In the genomic region with DNA sequence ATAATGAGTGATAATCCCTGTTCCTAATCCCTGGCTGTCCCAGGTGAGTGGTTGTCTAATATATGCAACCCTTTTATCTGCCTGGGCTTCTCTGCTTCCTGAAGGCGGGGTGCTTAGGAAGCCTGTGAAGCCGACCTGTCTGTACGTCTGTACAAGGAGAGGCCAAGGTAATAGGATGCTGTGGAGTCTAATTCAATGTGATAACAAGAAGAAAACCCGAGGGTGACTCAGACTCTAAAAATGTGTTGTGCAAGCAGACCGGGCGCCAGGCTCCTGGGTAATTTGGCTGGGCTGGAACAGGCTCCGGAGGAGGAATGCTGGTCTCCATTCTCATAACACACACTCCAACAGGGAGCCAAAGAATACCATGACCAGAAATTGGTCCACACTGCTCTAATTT, we compare ENCODE assay signal across 11 cellular contexts. TPM values are rescaled to one million over a fixed set of nuclear protein-coding genes. Genes with fewer than 3 reads are reported as not detected.
DNase-seq lines count a peak whose midpoint lies in the region; ATAC-seq, FAIRE-seq and TF ChIP-seq lines count a peak whose summit lies in the region.
"Had no signal": no experiment of that assay in that cellular context is flagged by ENCODE, and none has a peak within 500 bp of the region (broad histone marks: within the 10 kb centered on the region; RNA-seq: fewer than 3 reads in every experiment).

No MANE protein-coding gene starts in this region.

- TF ChIP-seq RAD21 in K562 (CRISPR knock-in tag; conservative IDR thresholded peaks at IDR 0.05 in 1 of 2, IDR thresholded peaks at IDR 0.05 in 1 of 2), result no peak

- H3K9me3 ChIP-seq in K562 (replicated peaks; ENCODE audit: control insufficient read depth, insufficient read depth, low read depth, low read length), result no peaks in the 10 kb centered on the region
- H3K9me3 ChIP-seq: heart right ventricle had no signal

- 6% methylated on average over 7 of the region's 7 CpGs for WGBS in K562 (ENCODE audit: insufficient coverage, low coverage, missing lambda C conversion rate)

- TF ChIP-seq EP300 in K562 (IDR thresholded peaks at IDR 0.05; ENCODE audit: low read length), result peak; percentile 45; the same call in 1 of the 2 replicates

- BruUV-seq in K562 (replicated peaks; lab: Mats Ljungman, UMichigan), result no TSS peak

- intact Hi-C loops in K562 (cut with micrococcal nuclease), result no loop called here

- ATAC-seq in K562 (peak; percentile 57), left lobe of liver (peak; percentile 50), HG03045 (IDR thresholded peaks at IDR 0.05; ENCODE audit: unreplicated experiment) (no peak), GM18870 (IDR thresholded peaks at IDR 0.05; ENCODE audit: unreplicated experiment) (no peak)

- no peaks in the 10 kb centered on the region for H3K36me3 ChIP-seq in K562 (ENCODE audit: control insufficient read depth, insufficient read depth, low read length)
- H3K36me3 ChIP-seq: heart right ventricle had no signal

- H4K20me1 ChIP-seq in K562 (replicated peaks; ENCODE audit: control insufficient read depth, insufficient read depth, low read length), result no peaks in the 10 kb centered on the region

- in situ Hi-C loops in K562 (cut with MboI), result no loop called here

- peak; percentile 57 for FAIRE-seq in K562 (lab: Jason Lieb, UNC)

- POLR2A ChIA-PET in K562 (lab: Yijun Ruan, JAX), result interaction anchor here (0.8 kb wide), 1 partner anchor 21 kb away, joined by 3 read pairs; no protein-coding TSS in a partner anchor

- DNase-seq in DMS 273 (lab: John Stamatoyannopoulos, UW; ENCODE audit: unreplicated experiment) (peak; percentile 43), DMS 273 treated with DMSO at 0.1 percent for 48 hours (lab: John Stamatoyannopoulos, UW) (no peak), K562 (ENCODE audit: extremely low read depth in 1 of 4, low spot score in 3 of 4) (peak; percentile 37 to 81 (median 58)), left lobe of liver (ENCODE audit: low spot score) (peak; percentile 58), ureter (ENCODE audit: low spot score) (peak; percentile 53), RPMI8226 (no peak)
- DNase-seq: NCI-H2081 treated with DMSO at 0.1 percent for 48 hours had no signal

- peak overlapping the region; percentile 27; the same call in 1 of the 3 replicates for H3K27ac ChIP-seq in K562 (ENCODE audit: extremely low read depth, low read depth, low read length)
- H3K27ac ChIP-seq: 22Rv1, heart right ventricle had no signal

- CTCF ChIA-PET in K562 (lab: Yijun Ruan, JAX; ENCODE audit: low intra/inter-chr PET ratio), result no interaction called here

- 0 out of 4 replicates have a peak overlapping the region, but pooled peaks of 1 of the 2 experiments have one; percentile 21 for H3K9ac ChIP-seq in K562 (ENCODE audit: insufficient read depth in 1 of 2, low read depth in 2 of 2, low read length in 2 of 2)

- H3K9me1 ChIP-seq in K562 (ENCODE audit: control insufficient read depth, insufficient read depth, low read length), result no peaks in the 10 kb centered on the region

- H3K4me2 ChIP-seq in K562 (ENCODE audit: insufficient read depth, low read length), result peak overlapping the region; percentile 68

- H3K79me2 ChIP-seq in K562 (ENCODE audit: control insufficient read depth, insufficient read depth, low read length), result no peaks in the 10 kb centered on the region

- TF ChIP-seq POLR2A in K562 (conservative IDR thresholded peaks at IDR 0.05), result no peak

- TF ChIP-seq CTCF in K562 (IDR thresholded peaks at IDR 0.05 in 2 of 3, conservative IDR thresholded peaks at IDR 0.05 in 1 of 3; ENCODE audit: insufficient read depth in 2 of 3, low read depth in 1 of 3, low read length in 3 of 3), result no peak

- no peak overlapping the region for H3K4me3 ChIP-seq in K562
- H3K4me3 ChIP-seq: heart right ventricle had no signal

- H3K4me1 ChIP-seq in K562 (replicated peaks in 1 of 2; ENCODE audit: control insufficient read depth in 2 of 2, insufficient read depth in 2 of 2, low read length in 2 of 2), result peaks cover 16 to 51% of the 10 kb centered on the region in 2 experiments; a peak in 3 of 5 replicates

- H3K27me3 ChIP-seq in K562 (ENCODE audit: control insufficient read depth in 2 of 2, insufficient read depth in 2 of 2, low read length in 2 of 2), result no peaks in the 10 kb centered on the region
- H3K27me3 ChIP-seq: heart right ventricle had no signal

- peak overlapping the region; percentile 70 for H2AFZ ChIP-seq in K562 (ENCODE audit: low read depth, low read length)

TF ChIP-seq in K562, 482 proteins besides CTCF, POLR2A, EP300 and RAD21 (continues in another document):
- TF ChIP-seq GTF2E2 (tag; IDR thresholded peaks at IDR 0.05) (no peak), TEAD1 (CRISPR knock-in tag; IDR thresholded peaks at IDR 0.05) (peak; percentile 43 to 59; a peak in 2 of 4 replicates), EZH2 (IDR thresholded peaks at IDR 0.05; ENCODE audit: borderline replicate concordance, low read depth, low read length) (no peak), KLF1 (tag; IDR thresholded peaks at IDR 0.05) (no peak), OTX1 (CRISPR knock-in tag; IDR thresholded peaks at IDR 0.05) (no peak), JUND (IDR thresholded peaks at IDR 0.05; ENCODE audit: borderline replicate concordance, low read depth, low read length) (peak; percentile 97), JUND (tag; IDR thresholded peaks at IDR 0.05; ENCODE audit: borderline replicate concordance, low read depth, low read length) (peak; percentile 94; the same call in 2 of the 3 replicates)
- TF ChIP-seq, protein P1, sequence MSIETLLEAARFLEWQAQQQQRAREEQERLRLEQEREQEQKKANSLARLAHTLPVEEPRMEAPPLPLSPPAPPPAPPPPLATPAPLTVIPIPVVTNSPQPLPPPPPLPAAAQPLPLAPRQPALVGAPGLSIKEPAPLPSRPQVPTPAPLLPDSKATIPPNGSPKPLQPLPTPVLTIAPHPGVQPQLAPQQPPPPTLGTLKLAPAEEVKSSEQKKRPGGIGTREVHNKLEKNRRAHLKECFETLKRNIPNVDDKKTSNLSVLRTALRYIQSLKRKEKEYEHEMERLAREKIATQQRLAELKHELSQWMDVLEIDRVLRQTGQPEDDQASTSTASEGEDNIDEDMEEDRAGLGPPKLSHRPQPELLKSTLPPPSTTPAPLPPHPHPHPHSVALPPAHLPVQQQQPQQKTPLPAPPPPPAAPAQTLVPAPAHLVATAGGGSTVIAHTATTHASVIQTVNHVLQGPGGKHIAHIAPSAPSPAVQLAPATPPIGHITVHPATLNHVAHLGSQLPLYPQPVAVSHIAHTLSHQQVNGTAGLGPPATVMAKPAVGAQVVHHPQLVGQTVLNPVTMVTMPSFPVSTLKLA (conservative IDR thresholded peaks at IDR 0.05), result no peak
- TF ChIP-seq, protein P2, sequence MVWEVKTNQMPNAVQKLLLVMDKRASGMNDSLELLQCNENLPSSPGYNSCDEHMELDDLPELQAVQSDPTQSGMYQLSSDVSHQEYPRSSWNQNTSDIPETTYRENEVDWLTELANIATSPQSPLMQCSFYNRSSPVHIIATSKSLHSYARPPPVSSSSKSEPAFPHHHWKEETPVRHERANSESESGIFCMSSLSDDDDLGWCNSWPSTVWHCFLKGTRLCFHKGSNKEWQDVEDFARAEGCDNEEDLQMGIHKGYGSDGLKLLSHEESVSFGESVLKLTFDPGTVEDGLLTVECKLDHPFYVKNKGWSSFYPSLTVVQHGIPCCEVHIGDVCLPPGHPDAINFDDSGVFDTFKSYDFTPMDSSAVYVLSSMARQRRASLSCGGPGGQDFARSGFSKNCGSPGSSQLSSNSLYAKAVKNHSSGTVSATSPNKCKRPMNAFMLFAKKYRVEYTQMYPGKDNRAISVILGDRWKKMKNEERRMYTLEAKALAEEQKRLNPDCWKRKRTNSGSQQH (CRISPR knock-in tag; IDR thresholded peaks at IDR 0.05), result no peak

RNA-seq across cellular contexts. Expression of gene THNSL1, which starts 43.6 kb away (rescaled TPM):
- 1.1 and 3.9 TPM in 2 replicates for total RNA-seq in K562 (2011; cell fraction: chromatin; rRNA removed; ENCODE audit: low replicate concordance)
- 0.33 and 0.92 TPM in 2 replicates for total RNA-seq in K562 (2011; cell fraction: nucleolus; rRNA removed)
- total RNA-seq in K562 (2011; cell fraction: nucleoplasm; rRNA removed), result 1.5 and 2.0 TPM in 2 replicates
- total RNA-seq in K562 (2014; rRNA removed) (3.2 and 4.7 TPM in 2 replicates), K562 (2014; rRNA removed; fragmentation: Illumina TruSeq; extraction: Trizol) (8.6 and 8.9 TPM in 2 replicates), K562 (2015; rRNA removed; fragmentation: Illumina TruSeq; extraction: Trizol) (5.8 and 6.3 TPM in 2 replicates), K562 (2021) (6.2 and 6.4 TPM in 2 replicates), left lobe of liver (9.2 TPM), ureter (7.7 TPM)
- polyA plus RNA-seq in K562 (2011; rRNA removed) (6.0 and 7.5 TPM in 2 replicates), K562 (2014; fragmentation: Illumina TruSeq; extraction: Trizol) (6.4 and 7.0 TPM in 2 replicates), K562 (2014; fragmentation: Nextera tagmentation; extraction: Ambion mirVana) (1 to 10 TPM; 5.9 to 7.6 TPM), K562 (2014; rRNA removed) (4.2 and 4.5 TPM in 2 replicates)
- 1.3 and 2.5 TPM in 2 replicates for polyA plus RNA-seq in K562 (2011; cell fraction: cytosol; rRNA removed)
- 1.4 and 2.0 TPM in 2 replicates for polyA plus RNA-seq in K562 (2011; cell fraction: nucleus; rRNA removed)
- polyA plus RNA-seq in K562 (2012), result 3.5 and 5.3 TPM in 2 replicates
- polyA minus RNA-seq in K562 (2011; rRNA and poly(A)+ RNA removed), result 6.9 and 9.7 TPM in 2 replicates
- polyA minus RNA-seq in K562 (2011; cell fraction: cytosol; rRNA and poly(A)+ RNA removed), result 2.4 and 3.3 TPM in 2 replicates
- polyA minus RNA-seq in K562 (2011; cell fraction: nucleus; rRNA and poly(A)+ RNA removed), result 1.3 and 3.0 TPM in 2 replicates

RNA-seq across cellular contexts. Expression of gene ENKUR, which starts 44.0 kb away (rescaled TPM):
- total RNA-seq in K562 (2011; cell fraction: chromatin; rRNA removed; ENCODE audit: low replicate concordance), result 0.25 and 0.79 TPM in 2 replicates
- total RNA-seq in K562 (2011; cell fraction: nucleolus; rRNA removed), result 0.13 TPM in 1 of 2 replicates, not detected in the other
- 0.61 TPM in 1 of 2 replicates, not detected in the other for total RNA-seq in K562 (2011; cell fraction: nucleoplasm; rRNA removed)
- 0.12 and 0.14 TPM in 2 replicates for total RNA-seq in K562 (2014; rRNA removed)
- 0.06 and 0.25 TPM in 2 replicates for total RNA-seq in K562 (2014; rRNA removed; fragmentation: Illumina TruSeq; extraction: Trizol)
- total RNA-seq in K562 (2015; rRNA removed; fragmentation: Illumina TruSeq; extraction: Trizol), result 0.11 TPM in 2 replicates
- 0.09 and 0.20 TPM in 2 replicates for total RNA-seq in K562 (2021)
- 0.19 and 0.46 TPM in 2 replicates for polyA plus RNA-seq in K562 (2011; rRNA removed)
- polyA plus RNA-seq in K562 (2011; cell fraction: cytosol; rRNA removed), result 0.03 and 0.09 TPM in 2 replicates
- 0.14 and 0.15 TPM in 2 replicates for polyA plus RNA-seq in K562 (2011; cell fraction: nucleus; rRNA removed)
- 0.14 and 0.23 TPM in 2 replicates for polyA plus RNA-seq in K562 (2012)
- polyA plus RNA-seq in K562 (2014; fragmentation: Illumina TruSeq; extraction: Trizol), result 0.21 TPM in 1 of 2 replicates, not detected in the other
- polyA plus RNA-seq in K562 (2014; fragmentation: Nextera tagmentation; extraction: Ambion mirVana), result under 1 TPM; 0.06 to 0.07 TPM
- 0.28 TPM in 1 of 2 replicates, not detected in the other for polyA plus RNA-seq in K562 (2014; rRNA removed)
- 0.21 and 0.28 TPM in 2 replicates for polyA minus RNA-seq in K562 (2011; rRNA and poly(A)+ RNA removed)
- not detected in 2 replicates for polyA minus RNA-seq in K562 (2011; cell fraction: cytosol; rRNA and poly(A)+ RNA removed)
- 0.22 TPM in 1 of 2 replicates, not detected in the other for polyA minus RNA-seq in K562 (2011; cell fraction: nucleus; rRNA and poly(A)+ RNA removed)
- total RNA-seq in left lobe of liver, result 0.48 TPM
- not detected for total RNA-seq in ureter
- total RNA-seq: heart right ventricle had no signal

Comparison
In these comparisons a context has a peak if more than half of its experiments do, and no peak if none do; other contexts are left out.
1. DNase-seq: peak in DMS 273 (single experiment), K562 (4 of 4), left lobe of liver (single experiment) and ureter (single experiment); none in DMS 273 treated with DMSO at 0.1 percent for 48 hours (single experiment) and RPMI8226 (single experiment).
2. ATAC-seq: peak in K562 (single experiment) and left lobe of liver (single experiment); none in HG03045 (single experiment) and GM18870 (single experiment).